In the genomic region with DNA sequence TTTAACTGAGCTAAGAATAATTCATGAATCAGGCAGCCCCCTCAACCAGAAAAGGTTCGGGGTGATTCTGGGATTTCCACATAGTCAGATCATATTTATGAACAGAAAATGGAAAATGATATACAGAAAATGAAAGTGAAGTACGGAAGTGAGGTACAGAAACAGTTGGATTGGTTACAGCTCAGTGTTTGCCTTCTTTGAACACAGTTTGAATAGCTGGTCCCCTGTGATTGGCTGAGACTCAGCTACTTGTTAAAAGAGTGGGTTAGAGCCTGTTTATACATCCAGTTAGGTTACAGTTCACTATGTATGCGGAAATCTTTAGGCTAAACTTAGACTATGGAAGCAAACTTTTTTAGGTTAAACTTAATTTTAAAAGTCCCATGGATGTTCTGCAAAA, we compare ENCODE assay signal across 27 cellular contexts.
"Had no signal": no experiment of that assay in that cellular context is flagged by ENCODE, and none has a peak within 500 bp of the region (broad histone marks: within the 10 kb centered on the region; RNA-seq: fewer than 3 reads in every experiment).

No MANE protein-coding gene starts in this region.

- H3K27ac ChIP-seq: ascending aorta, body of pancreas, PC-9, VCaP had no signal

- H3K36me3 ChIP-seq: ascending aorta had no signal

- H3K4me2 ChIP-seq: PC-9 had no signal

- H3K9me3 ChIP-seq: ascending aorta, body of pancreas had no signal

- H2AFZ ChIP-seq: PC-9 had no signal

- H3K27me3 Mint-ChIP-seq: activated CD4-positive, alpha-beta memory T cell treated with anti-CD3 and anti-CD28 coated beads for 36 hours; activated CD4-positive, alpha-beta T cell treated with anti-CD3 and anti-CD28 coated beads, Interleukin-2, amount 10 ng/mL, durations not matched to agents 7 days and 5 days; activated naive CD8-positive, alpha-beta T cell treated with anti-CD3 and anti-CD28 coated beads, Interleukin-2, amount 50 U/mL, for 24 hours; central memory CD8-positive, alpha-beta T cell; T-cell had no signal

- H3K27me3 ChIP-seq: ascending aorta, body of pancreas had no signal

- DNase-seq: activated CD4-positive, alpha-beta memory T cell treated with anti-CD3 and anti-CD28 coated beads for 36 hours; activated CD4-positive, alpha-beta T cell treated with anti-CD3 and anti-CD28 coated beads, Interleukin-2, amount 10 ng/mL, durations not matched to agents 7 days and 5 days; activated CD4-positive, CD25-positive, alpha-beta regulatory T cell; activated CD8-positive, alpha-beta memory T cell treated with anti-CD3 and anti-CD28 coated beads for 24 hours; activated effector memory CD4-positive, alpha-beta T cell treated with anti-CD3 and anti-CD28 coated beads, Interleukin-2, amount 50 U/mL, for 16 hours; activated naive CD4-positive, alpha-beta T cell treated with Interleukin-2 at 50 U/mL for 16 hours; activated naive CD8-positive, alpha-beta T cell treated with anti-CD3 and anti-CD28 coated beads, Interleukin-2, amount 50 U/mL, for 24 hours; activated T-cell treated with anti-CD3 and anti-CD28 coated beads, Interleukin-2, amount 50 U/mL, for 4 hours; amniotic stem cell; body of pancreas; NCI-H1092 treated with DMSO at 0.1 percent for 48 hours; NCI-H1417 treated with DMSO at 0.1 percent for 48 hours; NCI-H1694; NCI-H2029; NCI-H2107; NCI-H2171 treated with DMSO at 0.1 percent for 48 hours; NCI-H226; NCI-H526; NCI-H82; PC-9; SHP77 treated with DMSO at 0.1 percent for 48 hours; T-cell; T1000 had no signal

- H3K27ac Mint-ChIP-seq: activated CD4-positive, alpha-beta memory T cell treated with anti-CD3 and anti-CD28 coated beads for 36 hours; activated CD4-positive, alpha-beta T cell treated with anti-CD3 and anti-CD28 coated beads, Interleukin-2, amount 10 ng/mL, durations not matched to agents 7 days and 5 days; activated naive CD4-positive, alpha-beta T cell treated with anti-CD3 and anti-CD28 coated beads, Interleukin-2, amount 50 U/mL, for 72 hours; activated naive CD8-positive, alpha-beta T cell treated with anti-CD3 and anti-CD28 coated beads, Interleukin-2, amount 50 U/mL, for 24 hours; T-cell had no signal

- H3K36me3 Mint-ChIP-seq: activated CD4-positive, alpha-beta memory T cell treated with anti-CD3 and anti-CD28 coated beads for 36 hours; activated naive CD4-positive, alpha-beta T cell treated with anti-CD3 and anti-CD28 coated beads, Interleukin-2, amount 50 U/mL, for 72 hours; T-cell had no signal

- H3K4me3 ChIP-seq: ascending aorta, body of pancreas, PC-9 had no signal

- H3K4me3 Mint-ChIP-seq: activated CD4-positive, alpha-beta memory T cell treated with anti-CD3 and anti-CD28 coated beads for 36 hours; activated CD4-positive, alpha-beta T cell treated with anti-CD3 and anti-CD28 coated beads, Interleukin-2, amount 10 ng/mL, durations not matched to agents 7 days and 5 days; activated naive CD8-positive, alpha-beta T cell treated with anti-CD3 and anti-CD28 coated beads, Interleukin-2, amount 50 U/mL, for 24 hours; activated T-cell treated with anti-CD3 and anti-CD28 coated beads, Interleukin-2, amount 50 U/mL, for 4 hours; central memory CD8-positive, alpha-beta T cell; T-cell had no signal

- H3K4me1 Mint-ChIP-seq: activated CD4-positive, alpha-beta T cell treated with anti-CD3 and anti-CD28 coated beads, Interleukin-2, amount 10 ng/mL, durations not matched to agents 7 days and 5 days; activated naive CD8-positive, alpha-beta T cell treated with anti-CD3 and anti-CD28 coated beads, Interleukin-2, amount 50 U/mL, for 24 hours; central memory CD8-positive, alpha-beta T cell; T-cell had no signal

- H3K4me1 ChIP-seq: ascending aorta, body of pancreas had no signal
